8 cellular contexts compared by ENCODE assay signal in genomic region chr1:206631085-206631509, GRCh38. TPM values are rescaled to one million over a fixed set of nuclear protein-coding genes. Genes with fewer than 3 reads are reported as not detected.
A peak's percentile ranks its signal among the peaks of the same experiment; 100 is the strongest.
DNase-seq lines count a peak whose midpoint lies in the region; ATAC-seq and TF ChIP-seq lines count a peak whose summit lies in the region.

No MANE protein-coding gene starts in this region.

- no peak for TF ChIP-seq CTCF in colonic mucosa (IDR thresholded peaks at IDR 0.05)

- DNase-seq in activated naive CD4-positive, alpha-beta T cell treated with anti-CD3 and anti-CD28 coated beads for 36 hours: peak; percentile 60
- DNase-seq in activated naive CD4-positive, alpha-beta T cell (lab: John Stamatoyannopoulos, UW): no peak
- peak; percentile 96 for DNase-seq in NAMALWA (ENCODE audit: low spot score)
- DNase-seq in RKO (ENCODE audit: low spot score): peak; percentile 79
- peak; percentile 59 for DNase-seq in colonic mucosa
- peak; percentile 79 to 91 for DNase-seq in lung microvascular endothelial cell (ENCODE audit: low read depth in 2 of 2)
- no peak for DNase-seq in stimulated activated naive CD4-positive, alpha-beta T cell treated with Interleukin-2 at 50 U/mL for 16 hours (lab: John Stamatoyannopoulos, UW)

- intact Hi-C loops in activated naive CD4-positive, alpha-beta T cell treated with anti-CD3 and anti-CD28 coated beads for 36 hours (cut with micrococcal nuclease): no loop called here
- intact Hi-C loops in colonic mucosa (cut with DNase I): loop anchor here (10.0 kb wide), 1 partner anchor 284 kb away; no protein-coding TSS in a partner anchor

- no peak for ATAC-seq in HG02852 (IDR thresholded peaks at IDR 0.05; ENCODE audit: unreplicated experiment)

- peaks cover 13% of the 10 kb centered on the region for H3K4me1 Mint-ChIP-seq in activated naive CD4-positive, alpha-beta T cell treated with anti-CD3 and anti-CD28 coated beads for 36 hours (ENCODE audit: low read depth)

- no peak overlapping the region for H3K9ac ChIP-seq in colonic mucosa (ENCODE audit: low read depth in 2 of 2, low read length in 2 of 2)

- CTCF ChIA-PET in activated naive CD4-positive, alpha-beta T cell treated with anti-CD3 and anti-CD28 coated beads for 36 hours (lab: Charles Lee): interaction anchor here (0.6 to 7.0 kb wide), 26 partner anchors 9 to 492 kb away, joined by 3 to 118 read pairs (median 4); partner anchors contain the start of gene EIF2D

- H3K9me3 ChIP-seq in colonic mucosa: no peaks in the 10 kb centered on the region

- no peaks in the 10 kb centered on the region for H3K9me3 Mint-ChIP-seq in activated naive CD4-positive, alpha-beta T cell treated with anti-CD3 and anti-CD28 coated beads for 36 hours

- no peaks in the 10 kb centered on the region for H3K36me3 ChIP-seq in colonic mucosa

- peaks cover 13% of the 10 kb centered on the region for H3K27me3 Mint-ChIP-seq in activated naive CD4-positive, alpha-beta T cell treated with anti-CD3 and anti-CD28 coated beads for 36 hours (ENCODE audit: low read depth)

- no peak overlapping the region for H3K27ac Mint-ChIP-seq in activated naive CD4-positive, alpha-beta T cell treated with anti-CD3 and anti-CD28 coated beads for 36 hours

- no peak overlapping the region for H3K27ac ChIP-seq in colonic mucosa

- no peaks in the 10 kb centered on the region for H3K27me3 ChIP-seq in colonic mucosa

- H3K4me1 ChIP-seq in colonic mucosa: peaks cover 6% of the 10 kb centered on the region

- no peaks in the 10 kb centered on the region for H3K36me3 Mint-ChIP-seq in activated naive CD4-positive, alpha-beta T cell treated with anti-CD3 and anti-CD28 coated beads for 36 hours (ENCODE audit: low read depth)

- no peak overlapping the region for H3K4me3 Mint-ChIP-seq in activated naive CD4-positive, alpha-beta T cell treated with anti-CD3 and anti-CD28 coated beads for 36 hours

- no peak overlapping the region for H3K4me3 ChIP-seq in colonic mucosa

RNA-seq across cellular contexts. Expression of gene DYRK3, which starts 4.2 kb away (rescaled TPM):
- total RNA-seq in activated naive CD4-positive, alpha-beta T cell treated with anti-CD3 and anti-CD28 coated beads for 36 hours: 1 to 10 TPM; 6.5 to 6.7 TPM
- total RNA-seq in colonic mucosa (1 to 10 TPM in 1 of 2 donors, under 1 TPM in 1; 0.86 to 1.9 TPM), lung microvascular endothelial cell (8.3 and 10.9 TPM in 2 replicates)

RNA-seq across cellular contexts. Expression of gene EIF2D, which starts 18.8 kb away (rescaled TPM):
- 100 to 1,000 TPM; 116 to 122 TPM for total RNA-seq in activated naive CD4-positive, alpha-beta T cell treated with anti-CD3 and anti-CD28 coated beads for 36 hours
- total RNA-seq in colonic mucosa: 10 to 100 TPM; 39.2 to 45.0 TPM
- total RNA-seq in lung microvascular endothelial cell: 34.2 and 45.4 TPM in 2 replicates

RNA-seq across cellular contexts. Expression of gene MAPKAPK2, which starts 53.6 kb away (rescaled TPM):
- total RNA-seq in activated naive CD4-positive, alpha-beta T cell treated with anti-CD3 and anti-CD28 coated beads for 36 hours: 10 to 100 TPM; 83.4 to 85.3 TPM
- total RNA-seq in colonic mucosa: 10 to 100 TPM; 61.4 to 71.1 TPM
- 24.6 and 30.2 TPM in 2 replicates for total RNA-seq in lung microvascular endothelial cell

Comparison
In these comparisons a context has a peak if more than half of its experiments do, and no peak if none do; other contexts are left out.
1. DNase-seq: peak in activated naive CD4-positive, alpha-beta T cell treated with anti-CD3 and anti-CD28 coated beads for 36 hours (single experiment), NAMALWA (single experiment), RKO (single experiment), colonic mucosa (single experiment) and lung microvascular endothelial cell (2 of 2); none in activated naive CD4-positive, alpha-beta T cell (0 of 4) and stimulated activated naive CD4-positive, alpha-beta T cell treated with Interleukin-2 at 50 U/mL for 16 hours (single experiment).